Comparison of ENCODE assay signal across 16 cellular contexts in the genomic region with DNA sequence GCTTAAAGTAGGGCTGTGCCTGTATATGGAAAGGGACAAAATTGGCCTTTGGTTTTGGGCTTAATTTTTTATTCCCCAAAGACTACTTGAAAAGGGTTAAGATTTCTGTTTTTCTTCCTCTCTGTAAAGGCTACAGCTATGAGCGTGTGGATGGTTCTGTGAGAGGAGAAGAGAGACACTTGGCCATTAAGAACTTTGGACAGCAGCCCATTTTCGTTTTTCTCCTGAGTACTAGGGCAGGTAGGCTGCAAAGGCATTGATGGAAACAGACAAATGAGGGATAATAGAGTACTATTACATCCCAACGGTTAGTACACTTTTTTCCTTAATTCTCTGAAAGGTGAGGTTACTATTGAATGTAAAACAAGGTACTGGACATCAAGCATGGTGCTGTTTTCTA.
"Had no signal": no experiment of that assay in that cellular context is flagged by ENCODE, and none has a peak within 500 bp of the region (broad histone marks: within the 10 kb centered on the region; RNA-seq: fewer than 3 reads in every experiment).

No MANE protein-coding gene starts in this region.

- ATAC-seq: activated CD8-positive, alpha-beta memory T cell treated with anti-CD3 and anti-CD28 coated beads, Interleukin-2, amount 10 ng/mL, durations not matched to agents 7 days and 5 days; left lung had no signal

- H3K27me3 ChIP-seq: dorsolateral prefrontal cortex, left lung, transverse colon had no signal

- H3K27ac ChIP-seq: dorsolateral prefrontal cortex, left lung had no signal

- DNase-seq: activated B cell treated with CpG ODN at 0.5 μM for 24 hours; activated CD4-positive, alpha-beta memory T cell treated with anti-CD3 and anti-CD28 coated beads, Interleukin-2, amount 10 ng/mL, durations not matched to agents 7 days and 5 days; activated CD4-positive, alpha-beta T cell treated with anti-CD3 and anti-CD28 coated beads for 4 hours; activated CD8-positive, alpha-beta memory T cell treated with anti-CD3 and anti-CD28 coated beads, Interleukin-2, amount 10 ng/mL, durations not matched to agents 7 days and 5 days; activated naive CD8-positive, alpha-beta T cell treated with anti-CD3 and anti-CD28 coated beads for 36 hours; amygdala; dorsolateral prefrontal cortex; hypothalamus; kidney; left lung; midbrain; nephron progenitor cell; nucleus accumbens; stimulated activated naive CD4-positive, alpha-beta T cell treated with Interleukin-2 at 50 U/mL for 16 hours; T-helper 2 cell; transverse colon had no signal

- H3K4me3 ChIP-seq: dorsolateral prefrontal cortex, left lung, transverse colon had no signal

- H3K9me3 ChIP-seq: left lung, transverse colon had no signal
